ENCODE assay signal across 21 cellular contexts in genomic region chr10:107880185-107880584, GRCh38.
DNase-seq lines count a peak whose midpoint lies in the region; ATAC-seq and TF ChIP-seq lines count a peak whose summit lies in the region.
"Had no signal": no experiment of that assay in that cellular context is flagged by ENCODE, and none has a peak within 500 bp of the region (broad histone marks: within the 10 kb centered on the region; RNA-seq: fewer than 3 reads in every experiment).

No MANE protein-coding gene starts in this region.

- H2BK12ac ChIP-seq in H9 (ENCODE audit: insufficient read length, low read depth, low read length), result no peak overlapping the region
- H2BK12ac ChIP-seq in trophoblast cell (ENCODE audit: low read length), result no peak overlapping the region

- no peaks in the 10 kb centered on the region for H3K23me2 ChIP-seq in H9 (ENCODE audit: insufficient read length, low read depth, low read length, poor library complexity, severe bottlenecking)

- H3K14ac ChIP-seq in H9 (ENCODE audit: insufficient read depth, low read length), result no peak overlapping the region
- no peak overlapping the region for H3K14ac ChIP-seq in trophoblast cell (ENCODE audit: low read length)

- no peak overlapping the region for H3K4ac ChIP-seq in H9 (ENCODE audit: low read depth, low read length)
- H3K4ac ChIP-seq in trophoblast cell (ENCODE audit: low read depth, low read length), result no peak overlapping the region

- no peak overlapping the region for H4K12ac ChIP-seq in trophoblast cell (ENCODE audit: low read depth, low read length)

- no CpG with 5 or more reads among the region's 2 CpGs for WGBS in H9 (ENCODE audit: extremely low coverage, insufficient read length, low lambda C conversion rate)
- no CpG with 5 or more reads among the region's 2 CpGs for WGBS in trophoblast cell (ENCODE audit: extremely low coverage, insufficient coverage, insufficient read length)

- H4K5ac ChIP-seq in H9 (ENCODE audit: insufficient read length, low read depth, low read length), result no peak overlapping the region

- no peaks in the 10 kb centered on the region; the same call in 1 of the 2 replicates for H3K27me3 Mint-ChIP-seq in H9 (ENCODE audit: low read depth)
- no peaks in the 10 kb centered on the region for H3K27me3 Mint-ChIP-seq in WTC11 (ENCODE audit: low read depth)
- H3K27me3 Mint-ChIP-seq: CD4-positive, CD25-positive, alpha-beta regulatory T cell; CD8-positive, alpha-beta memory T cell had no signal

- no peaks in the 10 kb centered on the region for H3K36me3 ChIP-seq in trophoblast cell (ENCODE audit: control insufficient read depth in 1 of 2, insufficient read depth in 2 of 2, low read length in 2 of 2)
- H3K36me3 ChIP-seq: BE2C had no signal

- H3K27me3 ChIP-seq in H9 (ENCODE audit: insufficient read depth, low read length) (no peaks in the 10 kb centered on the region), trophoblast cell (ENCODE audit: insufficient read depth, low read length) (no peaks in the 10 kb centered on the region)
- H3K27me3 ChIP-seq: BE2C had no signal

- H3K4me3 ChIP-seq in epithelial cell of esophagus (ENCODE audit: low read length), result no peak overlapping the region
- no peak overlapping the region for H3K4me3 ChIP-seq in trophoblast cell (ENCODE audit: low read depth, low read length)
- H3K4me3 ChIP-seq: K562 had no signal

- H2BK15ac ChIP-seq in H9 (ENCODE audit: low read depth, low read length), result no peak overlapping the region

- peak overlapping the region; percentile 71 to 79 (median 74); a peak in 3 of 7 replicates for H3K27ac Mint-ChIP-seq in H9
- H3K27ac Mint-ChIP-seq in WTC11, result no peak overlapping the region
- H3K27ac Mint-ChIP-seq: CD4-positive, CD25-positive, alpha-beta regulatory T cell; CD8-positive, alpha-beta memory T cell had no signal

- H2BK5ac ChIP-seq in H9 (ENCODE audit: insufficient read length, low read length), result no peak overlapping the region
- no peak overlapping the region for H2BK5ac ChIP-seq in trophoblast cell (ENCODE audit: low read depth, low read length, poor library complexity)

- POLR2A ChIA-PET in WTC11 (lab: Charles Lee), result no interaction called here

- H3K4me1 Mint-ChIP-seq in H9, result peaks cover 13 to 16% of the 10 kb centered on the region in 2 experiments; a peak in 3 of 4 replicates
- H3K4me1 Mint-ChIP-seq in WTC11, result peaks cover 26% of the 10 kb centered on the region
- H3K4me1 Mint-ChIP-seq: CD4-positive, CD25-positive, alpha-beta regulatory T cell; CD8-positive, alpha-beta memory T cell had no signal

- H3K36me3 Mint-ChIP-seq in H9 (ENCODE audit: insufficient read depth in 1 of 3, low read depth in 3 of 3), result peaks cover 2 to 40% (median 14%) of the 10 kb centered on the region in 3 experiments; a peak in 6 of 7 replicates
- H3K36me3 Mint-ChIP-seq in WTC11, result peaks cover 19% of the 10 kb centered on the region
- H3K36me3 Mint-ChIP-seq: CD4-positive, CD25-positive, alpha-beta regulatory T cell; CD8-positive, alpha-beta memory T cell had no signal

- no peak overlapping the region for H2BK20ac ChIP-seq in H9 (ENCODE audit: low read depth, low read length, poor library complexity, severe bottlenecking)

- DNase-seq in H9, result peak; percentile 60
- peak; percentile 14 for DNase-seq in WTC11 (ENCODE audit: low spot score)
- peak; percentile 30 for DNase-seq in epithelial cell of esophagus (ENCODE audit: low read depth)
- DNase-seq in trophoblast cell, result peak; percentile 26 to 55
- no peak for DNase-seq in caudate nucleus (lab: John Stamatoyannopoulos, UW)
- no peak for DNase-seq in NCI-H146 (lab: John Stamatoyannopoulos, UW)
- no peak for DNase-seq in OCI-M2 (lab: John Stamatoyannopoulos, UW; ENCODE audit: unreplicated experiment)
- DNase-seq: ACHN; BE2C; C1 segment of cervical spinal cord; CD4-positive, CD25-positive, alpha-beta regulatory T cell; CD8-positive, alpha-beta memory T cell; COR-L47; DMS 273 treated with DMSO at 0.1 percent for 48 hours; DMS53; DND-41; EL; HCEC 1CT; IMR-90 had no signal

- H3K9me3 ChIP-seq in H9 (ENCODE audit: control insufficient read depth, low read depth, low read length) (no peaks in the 10 kb centered on the region), trophoblast cell (ENCODE audit: insufficient read depth, low read depth, low read length) (no peaks in the 10 kb centered on the region)
- H3K9me3 ChIP-seq: BE2C had no signal

- ATAC-seq in WTC11, result peak; percentile 91
- ATAC-seq: K562 had no signal

- no peak overlapping the region for H3T11ph ChIP-seq in H9 (ENCODE audit: low read length)

- H3K18ac ChIP-seq in H9 (ENCODE audit: insufficient read length, low read depth, low read length), result no peak overlapping the region
- no peak overlapping the region for H3K18ac ChIP-seq in trophoblast cell (ENCODE audit: low read length)

- CTCF ChIA-PET in WTC11 (lab: Charles Lee), result no interaction called here

- TF ChIP-seq CTCF in H9 (conservative IDR thresholded peaks at IDR 0.05), result no peak
- no peak for TF ChIP-seq CTCF in WTC11 (IDR thresholded peaks at IDR 0.05)
- TF ChIP-seq CTCF in epithelial cell of esophagus (IDR thresholded peaks at IDR 0.05; ENCODE audit: insufficient read depth, low read depth, low read length, missing control alignments), result no peak

- H3K79me1 ChIP-seq in H9 (ENCODE audit: insufficient read depth, low read depth, low read length, poor library complexity, severe bottlenecking), result no peaks in the 10 kb centered on the region
- no peaks in the 10 kb centered on the region for H3K79me1 ChIP-seq in trophoblast cell (ENCODE audit: low read length)

- peaks cover 19 to 24% of the 10 kb centered on the region in 2 experiments for H3K9me3 Mint-ChIP-seq in H9
- peaks cover 41% of the 10 kb centered on the region for H3K9me3 Mint-ChIP-seq in WTC11

- H2BK120ac ChIP-seq in H9 (ENCODE audit: low read depth, low read length, poor library complexity, severe bottlenecking) (no peak overlapping the region), trophoblast cell (ENCODE audit: insufficient read depth, low read length, poor library complexity) (no peak overlapping the region)

- H3K4me1 ChIP-seq in H9 (ENCODE audit: insufficient read depth, low read length), result no peaks in the 10 kb centered on the region
- H3K4me1 ChIP-seq in trophoblast cell (ENCODE audit: control insufficient read depth in 1 of 2, insufficient read depth in 2 of 2, low read length in 2 of 2), result no peaks in the 10 kb centered on the region
- H3K4me1 ChIP-seq: BE2C had no signal

- no peak overlapping the region for H3K56ac ChIP-seq in H9 (ENCODE audit: insufficient read length, low read depth, low read length)

- no peak overlapping the region for H3K23ac ChIP-seq in H9 (ENCODE audit: insufficient read length, low read depth, low read length)
- no peak overlapping the region for H3K23ac ChIP-seq in trophoblast cell (ENCODE audit: low read length)

- H3K79me2 ChIP-seq in H9 (ENCODE audit: insufficient read depth, low read length), result no peaks in the 10 kb centered on the region
- H3K79me2 ChIP-seq in trophoblast cell (ENCODE audit: control insufficient read depth, insufficient read depth, low read length, poor library complexity), result no peaks in the 10 kb centered on the region

- H4K91ac ChIP-seq in H9 (ENCODE audit: insufficient read length, low read depth, low read length) (no peak overlapping the region), trophoblast cell (ENCODE audit: low read depth, low read length) (no peak overlapping the region)

- no peak overlapping the region for H4K8ac ChIP-seq in H9 (replicated peaks; ENCODE audit: insufficient read length, low read depth, low read length)
- H4K8ac ChIP-seq in trophoblast cell (ENCODE audit: low read depth, low read length), result no peak overlapping the region

- H3K27ac ChIP-seq in H9 (ENCODE audit: insufficient read length, low read depth, low read length), result no peak overlapping the region
- H3K27ac ChIP-seq in trophoblast cell (ENCODE audit: low read depth, low read length), result no peak overlapping the region
- no peak overlapping the region for H3K27ac ChIP-seq in caudate nucleus (ENCODE audit: low read depth, low read length)
- H3K27ac ChIP-seq: HL-60 had no signal

- no peaks in the 10 kb centered on the region for H4K20me1 ChIP-seq in H9 (ENCODE audit: control insufficient read depth, insufficient read depth, insufficient read length)

- H2AK5ac ChIP-seq in H9 (ENCODE audit: insufficient read length, low read length) (no peak overlapping the region), trophoblast cell (ENCODE audit: low read length) (no peak overlapping the region)

- no peak overlapping the region for H3K4me3 Mint-ChIP-seq in H9
- H3K4me3 Mint-ChIP-seq in WTC11, result no peak overlapping the region
- H3K4me3 Mint-ChIP-seq: CD4-positive, CD25-positive, alpha-beta regulatory T cell; CD8-positive, alpha-beta memory T cell had no signal

- H3K9ac ChIP-seq in H9 (ENCODE audit: extremely low read depth, insufficient read length, low read length) (no peak overlapping the region), trophoblast cell (ENCODE audit: low read length) (no peak overlapping the region)

- H2AFZ ChIP-seq in H9 (ENCODE audit: low read length), result no peak overlapping the region
- H2AFZ ChIP-seq in trophoblast cell (ENCODE audit: insufficient read depth, low read length, poor library complexity), result no peak overlapping the region

- H3K4me2 ChIP-seq in H9 (ENCODE audit: insufficient read depth, insufficient read length, low read length) (no peak overlapping the region), trophoblast cell (ENCODE audit: low read length) (no peak overlapping the region)

TF ChIP-seq in WTC11, 78 proteins besides CTCF, POLR2A, EP300 and RAD21 (continues in another document):
- no peak for TF ChIP-seq HMGXB4 (CRISPR knock-in tag; IDR thresholded peaks at IDR 0.05)
- TF ChIP-seq IRF2 (CRISPR knock-in tag; IDR thresholded peaks at IDR 0.05; ENCODE audit: borderline replicate concordance, low read depth), result no peak
- TF ChIP-seq MXD4 (CRISPR knock-in tag; IDR thresholded peaks at IDR 0.05; ENCODE audit: borderline replicate concordance), result no peak
- no peak for TF ChIP-seq FOXK1 (CRISPR knock-in tag; IDR thresholded peaks at IDR 0.05)
- TF ChIP-seq NR2C2 (CRISPR knock-in tag; IDR thresholded peaks at IDR 0.05), result no peak

Comparison
In these comparisons a context has a peak if more than half of its experiments do, and no peak if none do; other contexts are left out.
1. DNase-seq: peak in H9 (single experiment), WTC11 (single experiment), epithelial cell of esophagus (single experiment) and trophoblast cell (2 of 2); none in caudate nucleus (0 of 61), NCI-H146 (single experiment) and OCI-M2 (single experiment).